1 cellular context compared by ENCODE assay signal in the genomic region with DNA sequence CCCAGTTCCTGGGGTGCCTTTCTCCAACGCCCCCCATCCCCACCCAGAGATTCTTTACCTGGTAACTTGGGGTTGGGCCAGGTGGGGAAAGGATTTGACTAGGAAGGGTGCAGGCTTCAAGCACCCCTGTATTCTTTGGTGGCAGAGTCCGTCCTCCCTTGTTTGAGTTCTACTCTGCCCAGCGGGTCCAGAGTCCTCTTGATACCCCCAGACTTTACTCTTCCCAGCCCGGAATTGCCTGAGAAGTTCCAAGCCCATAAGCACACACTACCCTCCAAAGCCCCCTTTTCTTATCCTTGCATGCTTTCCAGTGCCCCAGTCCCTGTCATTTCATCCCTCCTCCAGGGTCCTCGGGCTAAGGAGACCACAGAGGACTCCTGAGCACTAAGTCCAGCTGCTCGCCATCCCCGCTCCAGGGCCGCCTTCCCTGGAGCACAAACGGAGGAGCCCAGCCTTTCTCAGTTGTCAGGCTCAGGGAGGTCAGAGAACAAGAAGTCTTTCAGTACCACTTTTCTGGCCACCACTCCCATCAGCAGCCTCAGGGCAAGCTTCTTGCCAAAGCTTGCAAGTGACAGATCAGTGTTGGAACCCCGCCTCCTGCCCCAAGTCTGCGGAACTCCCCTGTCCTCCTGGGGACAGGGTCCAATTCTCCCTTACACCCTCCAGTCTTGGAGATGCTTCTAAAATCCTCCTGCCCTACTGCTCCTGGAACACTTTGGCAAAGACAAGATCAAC.
TF ChIP-seq lines count a peak whose summit lies in the region.

No MANE protein-coding gene starts in this region.

TF ChIP-seq in WTC11, 78 proteins besides CTCF, POLR2A, EP300 and RAD21:
- TF ChIP-seq GRHL2 (CRISPR knock-in tag; IDR thresholded peaks at IDR 0.05; ENCODE audit: insufficient replicate concordance, severe bottlenecking) (no peak), FOXK1 (CRISPR knock-in tag; IDR thresholded peaks at IDR 0.05) (no peak), TEAD4 (CRISPR knock-in tag; IDR thresholded peaks at IDR 0.05) (no peak), ETV6 (CRISPR knock-in tag; IDR thresholded peaks at IDR 0.05) (no peak), GABPB1 (CRISPR knock-in tag; IDR thresholded peaks at IDR 0.05) (no peak), ZNF263 (CRISPR knock-in tag; IDR thresholded peaks at IDR 0.05; ENCODE audit: low read depth) (no peak), SP1 (CRISPR knock-in tag; conservative IDR thresholded peaks at IDR 0.05) (no peak)
- TF ChIP-seq, protein P1, sequence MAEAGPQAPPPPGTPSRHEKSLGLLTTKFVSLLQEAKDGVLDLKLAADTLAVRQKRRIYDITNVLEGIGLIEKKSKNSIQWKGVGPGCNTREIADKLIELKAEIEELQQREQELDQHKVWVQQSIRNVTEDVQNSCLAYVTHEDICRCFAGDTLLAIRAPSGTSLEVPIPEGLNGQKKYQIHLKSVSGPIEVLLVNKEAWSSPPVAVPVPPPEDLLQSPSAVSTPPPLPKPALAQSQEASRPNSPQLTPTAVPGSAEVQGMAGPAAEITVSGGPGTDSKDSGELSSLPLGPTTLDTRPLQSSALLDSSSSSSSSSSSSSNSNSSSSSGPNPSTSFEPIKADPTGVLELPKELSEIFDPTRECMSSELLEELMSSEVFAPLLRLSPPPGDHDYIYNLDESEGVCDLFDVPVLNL (CRISPR knock-in tag; IDR thresholded peaks at IDR 0.05; ENCODE audit: borderline replicate concordance, low read depth), result no peak
- TF ChIP-seq, protein P2, sequence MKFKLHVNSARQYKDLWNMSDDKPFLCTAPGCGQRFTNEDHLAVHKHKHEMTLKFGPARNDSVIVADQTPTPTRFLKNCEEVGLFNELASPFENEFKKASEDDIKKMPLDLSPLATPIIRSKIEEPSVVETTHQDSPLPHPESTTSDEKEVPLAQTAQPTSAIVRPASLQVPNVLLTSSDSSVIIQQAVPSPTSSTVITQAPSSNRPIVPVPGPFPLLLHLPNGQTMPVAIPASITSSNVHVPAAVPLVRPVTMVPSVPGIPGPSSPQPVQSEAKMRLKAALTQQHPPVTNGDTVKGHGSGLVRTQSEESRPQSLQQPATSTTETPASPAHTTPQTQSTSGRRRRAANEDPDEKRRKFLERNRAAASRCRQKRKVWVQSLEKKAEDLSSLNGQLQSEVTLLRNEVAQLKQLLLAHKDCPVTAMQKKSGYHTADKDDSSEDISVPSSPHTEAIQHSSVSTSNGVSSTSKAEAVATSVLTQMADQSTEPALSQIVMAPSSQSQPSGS (CRISPR knock-in tag; IDR thresholded peaks at IDR 0.05; ENCODE audit: borderline replicate concordance, low read depth), result no peak
- TF ChIP-seq, protein P3, sequence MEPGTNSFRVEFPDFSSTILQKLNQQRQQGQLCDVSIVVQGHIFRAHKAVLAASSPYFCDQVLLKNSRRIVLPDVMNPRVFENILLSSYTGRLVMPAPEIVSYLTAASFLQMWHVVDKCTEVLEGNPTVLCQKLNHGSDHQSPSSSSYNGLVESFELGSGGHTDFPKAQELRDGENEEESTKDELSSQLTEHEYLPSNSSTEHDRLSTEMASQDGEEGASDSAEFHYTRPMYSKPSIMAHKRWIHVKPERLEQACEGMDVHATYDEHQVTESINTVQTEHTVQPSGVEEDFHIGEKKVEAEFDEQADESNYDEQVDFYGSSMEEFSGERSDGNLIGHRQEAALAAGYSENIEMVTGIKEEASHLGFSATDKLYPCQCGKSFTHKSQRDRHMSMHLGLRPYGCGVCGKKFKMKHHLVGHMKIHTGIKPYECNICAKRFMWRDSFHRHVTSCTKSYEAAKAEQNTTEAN (CRISPR knock-in tag; IDR thresholded peaks at IDR 0.05), result no peak
- TF ChIP-seq, protein P4, sequence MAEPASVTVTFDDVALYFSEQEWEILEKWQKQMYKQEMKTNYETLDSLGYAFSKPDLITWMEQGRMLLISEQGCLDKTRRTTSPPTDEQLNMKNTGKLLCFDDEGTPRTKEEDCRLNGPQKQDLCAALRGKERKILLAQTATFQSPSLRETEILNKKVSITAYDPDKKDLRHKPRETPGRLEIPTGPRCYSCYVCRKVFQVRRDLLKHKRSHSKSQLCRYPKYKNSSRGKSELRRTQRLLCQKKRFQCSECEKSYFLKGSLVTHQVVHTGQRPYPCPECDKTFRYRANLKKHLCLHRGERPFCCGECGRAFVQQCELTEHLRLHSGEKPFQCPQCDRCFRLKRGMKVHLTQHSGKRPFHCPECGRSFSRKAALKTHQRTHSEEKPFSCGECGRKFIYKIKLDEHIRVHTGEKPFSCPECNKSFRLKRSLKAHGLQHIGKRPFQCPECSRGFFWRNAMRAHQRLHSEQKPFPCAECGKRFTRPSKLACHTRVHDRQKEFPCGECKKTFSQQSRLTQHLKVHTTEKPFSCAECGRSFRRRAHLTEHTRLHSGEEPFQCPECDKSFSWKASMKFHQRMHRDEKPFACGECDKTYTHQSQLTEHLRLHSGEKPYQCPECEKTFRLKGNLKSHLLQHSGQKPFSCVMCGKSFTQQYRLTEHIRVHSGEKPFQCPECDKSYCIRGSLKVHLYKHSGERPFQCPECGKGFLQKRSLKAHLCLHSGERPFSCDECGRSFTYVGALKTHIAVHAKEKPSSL (CRISPR knock-in tag; conservative IDR thresholded peaks at IDR 0.05), result no peak
